ENCODE assay signal across 36 cellular contexts in genomic region chr5:169263591-169263990, GRCh38. TPM values are rescaled to one million over a fixed set of nuclear protein-coding genes. Genes with fewer than 3 reads are reported as not detected.
"Had no signal": no experiment of that assay in that cellular context is flagged by ENCODE, and none has a peak within 500 bp of the region (broad histone marks: within the 10 kb centered on the region; RNA-seq: fewer than 3 reads in every experiment).

No MANE protein-coding gene starts in this region.

- H3K27ac ChIP-seq: ascending aorta, cardiac muscle cell, PC-9, VCaP had no signal

- H3K36me3 ChIP-seq: ascending aorta, cardiac muscle cell had no signal

- H3K36me3 Mint-ChIP-seq: activated CD4-positive, alpha-beta memory T cell treated with anti-CD3 and anti-CD28 coated beads for 36 hours; activated naive CD4-positive, alpha-beta T cell treated with anti-CD3 and anti-CD28 coated beads, Interleukin-2, amount 10 ng/mL, durations not matched to agents 7 days and 5 days; activated naive CD8-positive, alpha-beta T cell had no signal

- H3K4me3 Mint-ChIP-seq: activated B cell treated with CpG ODN at 0.5 μM for 24 hours; activated CD4-positive, alpha-beta memory T cell treated with anti-CD3 and anti-CD28 coated beads for 36 hours; activated naive CD4-positive, alpha-beta T cell treated with anti-CD3 and anti-CD28 coated beads, Interleukin-2, amount 10 ng/mL, durations not matched to agents 7 days and 5 days; activated naive CD8-positive, alpha-beta T cell; activated naive CD8-positive, alpha-beta T cell treated with anti-CD3 and anti-CD28 coated beads, Interleukin-2, amount 50 U/mL, for 24 hours; activated T-cell treated with anti-CD3 and anti-CD28 coated beads, Interleukin-2, amount 50 U/mL, for 4 hours; central memory CD8-positive, alpha-beta T cell had no signal

- FAIRE-seq: RCC 7860 had no signal

- H3K4me2 ChIP-seq: PC-9 had no signal

- H3K9me3 ChIP-seq: ascending aorta had no signal

- DNase-seq: activated B cell treated with CpG ODN at 0.5 μM for 24 hours; activated CD4-positive, alpha-beta memory T cell treated with anti-CD3 and anti-CD28 coated beads for 36 hours; activated CD4-positive, alpha-beta T cell treated with anti-CD3 and anti-CD28 coated beads for 4 hours; activated CD4-positive, alpha-beta T cell treated with anti-CD3 and anti-CD28 coated beads, Interleukin-2, amount 50 U/mL, for 1 hour; activated CD4-positive, CD25-positive, alpha-beta regulatory T cell treated with anti-CD3 and anti-CD28 coated beads, Interleukin-2, amount 50 U/mL, for 72 hours; activated CD8-positive, alpha-beta memory T cell treated with anti-CD3 and anti-CD28 coated beads, Interleukin-2, amount 50 U/mL, for 4 hours; activated effector memory CD4-positive, alpha-beta T cell treated with Interleukin-2 at 50 U/mL for 16 hours; activated naive CD4-positive, alpha-beta T cell treated with anti-CD3 and anti-CD28 coated beads, Interleukin-2, amount 10 ng/mL, durations not matched to agents 7 days and 5 days; activated naive CD8-positive, alpha-beta T cell treated with anti-CD3 and anti-CD28 coated beads, Interleukin-2, amount 50 U/mL, for 24 hours; activated T-cell treated with anti-CD3 and anti-CD28 coated beads for 4 hours; activated T-cell treated with anti-CD3 and anti-CD28 coated beads, Interleukin-2, amount 50 U/mL, for 4 hours; amniotic stem cell; NCI-H1092 treated with DMSO at 0.1 percent for 48 hours; NCI-H1417; NCI-H146; NCI-H187; NCI-H2029 treated with DMSO at 0.1 percent for 48 hours; NCI-H2107; NCI-H2171; NCI-H510A; NCI-H526; NCI-H748 treated with DMSO at 0.1 percent for 48 hours; NK-92 treated with Interleukin-12 subunit alpha and Interleukin-12 subunit beta, amount 100 ng/mL, for 24 hours; PC-9; Right ventricle myocardium superior; SW 1271; T-helper 1 cell; T-helper 2 cell; T-helper 9 cell had no signal

- H3K9me3 Mint-ChIP-seq: activated B cell treated with CpG ODN at 0.5 μM for 24 hours; activated CD4-positive, alpha-beta memory T cell treated with anti-CD3 and anti-CD28 coated beads for 36 hours; activated naive CD4-positive, alpha-beta T cell treated with anti-CD3 and anti-CD28 coated beads, Interleukin-2, amount 10 ng/mL, durations not matched to agents 7 days and 5 days; activated naive CD8-positive, alpha-beta T cell treated with anti-CD3 and anti-CD28 coated beads, Interleukin-2, amount 50 U/mL, for 24 hours; activated T-cell treated with anti-CD3 and anti-CD28 coated beads, Interleukin-2, amount 50 U/mL, for 4 hours; central memory CD8-positive, alpha-beta T cell had no signal

- H3K4me1 Mint-ChIP-seq: activated B cell treated with CpG ODN at 0.5 μM for 24 hours; activated naive CD4-positive, alpha-beta T cell treated with anti-CD3 and anti-CD28 coated beads, Interleukin-2, amount 10 ng/mL, durations not matched to agents 7 days and 5 days; activated naive CD8-positive, alpha-beta T cell treated with anti-CD3 and anti-CD28 coated beads, Interleukin-2, amount 50 U/mL, for 24 hours; central memory CD8-positive, alpha-beta T cell had no signal

- H2AFZ ChIP-seq: PC-9 had no signal

- ATAC-seq: activated naive CD8-positive, alpha-beta T cell treated with anti-CD3 and anti-CD28 coated beads, Interleukin-2, amount 50 U/mL, for 24 hours; activated T-cell treated with anti-CD3 and anti-CD28 coated beads, Interleukin-2, amount 50 U/mL, for 4 hours had no signal

- H3K4me3 ChIP-seq: ascending aorta, cardiac muscle cell, PC-9 had no signal

- H3K27me3 Mint-ChIP-seq: activated B cell treated with CpG ODN at 0.5 μM for 24 hours; activated naive CD4-positive, alpha-beta T cell treated with anti-CD3 and anti-CD28 coated beads, Interleukin-2, amount 10 ng/mL, durations not matched to agents 7 days and 5 days had no signal

- H3K27me3 ChIP-seq: ascending aorta, cardiac muscle cell had no signal

- H3K27ac Mint-ChIP-seq: activated B cell treated with CpG ODN at 0.5 μM for 24 hours; activated CD4-positive, alpha-beta memory T cell treated with anti-CD3 and anti-CD28 coated beads for 36 hours; activated naive CD4-positive, alpha-beta T cell treated with anti-CD3 and anti-CD28 coated beads, Interleukin-2, amount 10 ng/mL, durations not matched to agents 7 days and 5 days; activated naive CD8-positive, alpha-beta T cell; activated naive CD8-positive, alpha-beta T cell treated with anti-CD3 and anti-CD28 coated beads, Interleukin-2, amount 50 U/mL, for 24 hours had no signal

RNA-seq across cellular contexts. Expression of gene SLIT3, which starts 37.3 kb away (rescaled TPM):
- total RNA-seq: activated B cell treated with CpG ODN at 0.5 μM for 24 hours, OCI-LY7, PC-9 had no signal
